ENCODE assay signal across 19 cellular contexts in genomic region chr13:33526718-33527117, GRCh38.
DNase-seq lines count a peak whose midpoint lies in the region; ATAC-seq and TF ChIP-seq lines count a peak whose summit lies in the region.
"Had no signal": no experiment of that assay in that cellular context is flagged by ENCODE, and none has a peak within 500 bp of the region (broad histone marks: within the 10 kb centered on the region; RNA-seq: fewer than 3 reads in every experiment).

No MANE protein-coding gene starts in this region.

- H3K4me3 Mint-ChIP-seq in endothelial cell (ENCODE audit: unreplicated experiment) = no peak overlapping the region

- no peaks in the 10 kb centered on the region for H3K27me3 ChIP-seq in smooth muscle cell (ENCODE audit: low read depth)
- H3K27me3 ChIP-seq: BLaER1 treated with 17β-estradiol and CSF1 and Interleukin-3, amounts not matched to agents 10 nM and 100 nM; Peyer's patch had no signal

- intact Hi-C loops in OCI-LY7 (cut with micrococcal nuclease; ENCODE audit: unreplicated experiment) = no loop called here

- H3K79me2 ChIP-seq in OCI-LY7 (ENCODE audit: insufficient read depth, low read depth, low read length) (no peaks in the 10 kb centered on the region), smooth muscle cell (ENCODE audit: low read depth) (no peaks in the 10 kb centered on the region)

- DNase-seq in DMS53 (lab: John Stamatoyannopoulos, UW) (peak; percentile 2), DMS53 treated with DMSO at 0.1 percent for 48 hours (lab: John Stamatoyannopoulos, UW; ENCODE audit: unreplicated experiment) (no peak), OCI-LY7 (ENCODE audit: low spot score) (no peak), endothelial cell (ENCODE audit: low spot score) (no peak), smooth muscle cell (lab: John Stamatoyannopoulos, UW; ENCODE audit: unreplicated experiment) (no peak), SW480 (ENCODE audit: low spot score) (no peak)
- DNase-seq in activated CD4-positive, CD25-positive, alpha-beta regulatory T cell (lab: John Stamatoyannopoulos, UW) = no peak
- DNase-seq: DMS79 treated with DMSO at 0.1 percent for 48 hours, GDM1, NCI-H1092, NCI-H1694, NCI-H446 treated with DMSO at 0.1 percent for 48 hours, NCI-H82, Peyer's patch, Right ventricle myocardium superior had no signal

- no peaks in the 10 kb centered on the region for H4K20me1 ChIP-seq in OCI-LY7 (ENCODE audit: insufficient read depth, low read length)
- H4K20me1 ChIP-seq in smooth muscle cell (ENCODE audit: low read depth) = no peaks in the 10 kb centered on the region
- H4K20me1 ChIP-seq: BLaER1 treated with 17β-estradiol and CSF1 and Interleukin-3, amounts not matched to agents 10 nM and 100 nM had no signal

- H3K4me1 ChIP-seq in OCI-LY7 (ENCODE audit: insufficient read depth, low read length, poor library complexity, severe bottlenecking) = peaks cover 5% of the 10 kb centered on the region
- H3K4me1 ChIP-seq in smooth muscle cell (ENCODE audit: low read depth) = peaks cover 15% of the 10 kb centered on the region
- H3K4me1 ChIP-seq: HAP-1, Peyer's patch had no signal

- CTCF ChIA-PET in OCI-LY7 (lab: Charles Lee; ENCODE audit: unreplicated experiment) = no interaction called here

- H3K27ac Mint-ChIP-seq in endothelial cell (ENCODE audit: unreplicated experiment) = peak overlapping the region; percentile 40

- no peaks in the 10 kb centered on the region for H3K27me3 Mint-ChIP-seq in endothelial cell (ENCODE audit: unreplicated experiment)

- WGBS in smooth muscle cell (ENCODE audit: low lambda C conversion rate) = 92% methylated on average over 3 of the region's 3 CpGs

- H3K36me3 ChIP-seq in OCI-LY7 (ENCODE audit: insufficient read depth, low read length) = no peaks in the 10 kb centered on the region
- H3K36me3 ChIP-seq in smooth muscle cell (ENCODE audit: low read depth) = no peaks in the 10 kb centered on the region
- H3K36me3 ChIP-seq: BLaER1 treated with 17β-estradiol and CSF1 and Interleukin-3, amounts not matched to agents 10 nM and 100 nM; HAP-1; Peyer's patch had no signal

- H3F3A ChIP-seq in smooth muscle cell (ENCODE audit: low read depth) = peaks cover 6% of the 10 kb centered on the region

- H2AFZ ChIP-seq in OCI-LY7 (ENCODE audit: low read length) (peak overlapping the region; percentile 97), smooth muscle cell (ENCODE audit: low read depth) (peak overlapping the region; percentile 17)

- H3K9me3 Mint-ChIP-seq in endothelial cell (ENCODE audit: unreplicated experiment) = no peaks in the 10 kb centered on the region

- peaks cover 12% of the 10 kb centered on the region for H3K4me1 Mint-ChIP-seq in endothelial cell (ENCODE audit: unreplicated experiment)

- H3K9ac ChIP-seq in smooth muscle cell (ENCODE audit: low read depth) = no peak overlapping the region
- H3K9ac ChIP-seq: BLaER1 treated with 17β-estradiol and CSF1 and Interleukin-3, amounts not matched to agents 10 nM and 100 nM had no signal

- no peak for TF ChIP-seq CTCF in OCI-LY7 (conservative IDR thresholded peaks at IDR 0.05; ENCODE audit: low read length)
- TF ChIP-seq CTCF in endothelial cell (IDR thresholded peaks at IDR 0.05; ENCODE audit: unreplicated experiment) = no peak
- TF ChIP-seq CTCF in smooth muscle cell (IDR thresholded peaks at IDR 0.05; ENCODE audit: borderline replicate concordance, insufficient read depth, poor library complexity, severe bottlenecking) = no peak

- POLR2A ChIA-PET in OCI-LY7 (lab: Charles Lee) = interaction anchor here (0.6 to 1.7 kb wide), 7 partner anchors 13 to 352 kb away, joined by 3 to 5 read pairs (median 3); no protein-coding TSS in a partner anchor

- H3K27ac ChIP-seq in OCI-LY7 (ENCODE audit: low read depth, low read length, poor library complexity, severe bottlenecking) = no peak overlapping the region
- H3K27ac ChIP-seq in smooth muscle cell (ENCODE audit: low read depth) = no peak overlapping the region
- H3K27ac ChIP-seq: 22Rv1; BLaER1 treated with 17β-estradiol and CSF1 and Interleukin-3, amounts not matched to agents 10 nM and 100 nM; Peyer's patch had no signal

- H3K9me2 ChIP-seq in OCI-LY7 (ENCODE audit: insufficient read depth, low read length) = no peaks in the 10 kb centered on the region

- no peak overlapping the region for H3K4me2 ChIP-seq in OCI-LY7 (ENCODE audit: low read length)
- H3K4me2 ChIP-seq in smooth muscle cell = no peak overlapping the region

- H3K9me3 ChIP-seq in OCI-LY7 (ENCODE audit: low read length) (no peaks in the 10 kb centered on the region), smooth muscle cell (replicated peaks; ENCODE audit: low read depth) (no peaks in the 10 kb centered on the region)
- H3K9me3 ChIP-seq: HAP-1, Peyer's patch had no signal

- H3K4me3 ChIP-seq in OCI-LY7 (ENCODE audit: low read depth, low read length, poor library complexity, severe bottlenecking) (no peak overlapping the region), smooth muscle cell (no peak overlapping the region)
- H3K4me3 ChIP-seq: BLaER1 treated with 17β-estradiol and CSF1 and Interleukin-3, amounts not matched to agents 10 nM and 100 nM; HAP-1; Peyer's patch had no signal

- ATAC-seq in GM18870 (IDR thresholded peaks at IDR 0.05; ENCODE audit: unreplicated experiment) = no peak

- no TSS peak for BruUV-seq in OCI-LY7 (replicated peaks; lab: Mats Ljungman, UMichigan)

- no peaks in the 10 kb centered on the region for H3K36me3 Mint-ChIP-seq in endothelial cell (ENCODE audit: low read depth, unreplicated experiment)
